ENCODE assay signal across 8 cellular contexts in the genomic region with DNA sequence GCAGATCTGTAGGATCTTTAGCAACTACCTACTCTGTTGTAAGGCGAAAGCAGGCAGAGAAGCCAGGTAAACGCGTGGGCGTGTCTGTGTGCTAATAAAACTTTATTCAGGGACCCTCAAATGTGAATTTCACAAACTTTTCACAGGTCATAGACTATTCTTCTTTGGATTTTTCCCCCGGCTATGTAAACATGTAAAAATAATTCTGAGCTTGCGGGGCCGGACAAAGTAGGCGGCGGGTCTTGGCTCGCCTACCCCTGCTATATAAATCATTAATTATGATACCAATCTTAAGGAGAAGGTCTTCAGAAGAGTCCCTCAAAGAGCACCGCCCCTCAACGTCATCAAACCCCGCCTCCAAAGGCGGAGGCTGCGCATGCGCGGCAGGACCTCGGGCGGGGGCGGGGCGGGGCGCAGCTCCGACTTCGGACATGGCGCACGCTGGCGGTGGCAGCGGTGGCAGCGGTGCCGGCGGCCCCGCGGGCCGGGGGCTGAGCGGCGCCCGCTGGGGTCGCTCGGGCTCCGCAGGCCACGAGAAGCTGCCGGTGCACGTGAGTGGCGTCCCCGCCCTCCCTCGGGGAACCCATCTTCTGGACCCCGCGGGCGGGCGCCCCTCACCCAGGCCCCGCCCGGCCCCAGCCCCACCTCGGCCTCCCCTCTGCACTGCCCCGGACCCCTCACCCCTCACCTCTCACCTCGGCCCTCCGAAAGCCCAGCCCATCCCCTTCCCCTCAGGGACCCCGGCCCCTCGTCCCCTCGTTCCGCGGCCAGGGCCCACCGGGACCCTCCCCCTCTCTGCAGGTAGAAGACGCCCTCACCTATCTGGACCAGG. TPM values are rescaled to one million over a fixed set of nuclear protein-coding genes. Genes with fewer than 3 reads are reported as not detected.
DNase-seq lines count a peak whose midpoint lies in the region; ATAC-seq and TF ChIP-seq lines count a peak whose summit lies in the region.

A gene with protein sequence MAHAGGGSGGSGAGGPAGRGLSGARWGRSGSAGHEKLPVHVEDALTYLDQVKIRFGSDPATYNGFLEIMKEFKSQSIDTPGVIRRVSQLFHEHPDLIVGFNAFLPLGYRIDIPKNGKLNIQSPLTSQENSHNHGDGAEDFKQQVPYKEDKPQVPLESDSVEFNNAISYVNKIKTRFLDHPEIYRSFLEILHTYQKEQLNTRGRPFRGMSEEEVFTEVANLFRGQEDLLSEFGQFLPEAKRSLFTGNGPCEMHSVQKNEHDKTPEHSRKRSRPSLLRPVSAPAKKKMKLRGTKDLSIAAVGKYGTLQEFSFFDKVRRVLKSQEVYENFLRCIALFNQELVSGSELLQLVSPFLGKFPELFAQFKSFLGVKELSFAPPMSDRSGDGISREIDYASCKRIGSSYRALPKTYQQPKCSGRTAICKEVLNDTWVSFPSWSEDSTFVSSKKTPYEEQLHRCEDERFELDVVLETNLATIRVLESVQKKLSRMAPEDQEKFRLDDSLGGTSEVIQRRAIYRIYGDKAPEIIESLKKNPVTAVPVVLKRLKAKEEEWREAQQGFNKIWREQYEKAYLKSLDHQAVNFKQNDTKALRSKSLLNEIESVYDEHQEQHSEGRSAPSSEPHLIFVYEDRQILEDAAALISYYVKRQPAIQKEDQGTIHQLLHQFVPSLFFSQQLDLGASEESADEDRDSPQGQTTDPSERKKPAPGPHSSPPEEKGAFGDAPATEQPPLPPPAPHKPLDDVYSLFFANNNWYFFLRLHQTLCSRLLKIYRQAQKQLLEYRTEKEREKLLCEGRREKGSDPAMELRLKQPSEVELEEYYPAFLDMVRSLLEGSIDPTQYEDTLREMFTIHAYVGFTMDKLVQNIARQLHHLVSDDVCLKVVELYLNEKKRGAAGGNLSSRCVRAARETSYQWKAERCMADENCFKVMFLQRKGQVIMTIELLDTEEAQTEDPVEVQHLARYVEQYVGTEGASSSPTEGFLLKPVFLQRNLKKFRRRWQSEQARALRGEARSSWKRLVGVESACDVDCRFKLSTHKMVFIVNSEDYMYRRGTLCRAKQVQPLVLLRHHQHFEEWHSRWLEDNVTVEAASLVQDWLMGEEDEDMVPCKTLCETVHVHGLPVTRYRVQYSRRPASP (plus strand): TSS at position 409 of the 832 bp plus-strand sequence. CDS start 23 bp downstream, at position 432.

- peak within 1 kb of the TSS; percentile 90 for H3K4me3 Mint-ChIP-seq in activated naive CD8-positive, alpha-beta T cell treated with anti-CD3 and anti-CD28 coated beads for 36 hours

- H3K36me3 ChIP-seq in BLaER1 treated with 17β-estradiol and CSF1 and Interleukin-3, amounts not matched to agents 10 nM and 100 nM = peaks cover 26 to 37% (median 33%) of the 10 kb centered on the region in 11 experiments

- H3K4me1 Mint-ChIP-seq in activated naive CD8-positive, alpha-beta T cell treated with anti-CD3 and anti-CD28 coated beads for 36 hours = peaks cover 38% of the 10 kb centered on the region

- peak within 1 kb of the TSS; percentile 88 to 99 (median 97) for H3K4me2 ChIP-seq in BLaER1 treated with 17β-estradiol and CSF1 and Interleukin-3, amounts not matched to agents 10 nM and 100 nM

- ATAC-seq in GM21423 (IDR thresholded peaks at IDR 0.05; ENCODE audit: unreplicated experiment) (peak; percentile 75), omental fat pad (ENCODE audit: low FRiP score) (peak; percentile 66)

- H3K27ac ChIP-seq in BLaER1 treated with 17β-estradiol and CSF1 and Interleukin-3, amounts not matched to agents 10 nM and 100 nM = peak within 1 kb of the TSS; percentile 45 to 82 (median 73); a peak in 21 of 22 replicates

- TF ChIP-seq POLR2A in NB4 (IDR thresholded peaks at IDR 0.05; ENCODE audit: extremely low read depth, insufficient read length) = peak; percentile 71

- TF ChIP-seq CTCF in NB4 (IDR thresholded peaks at IDR 0.05; ENCODE audit: low read depth, low read length) = no peak
- TF ChIP-seq CTCF in omental fat pad (IDR thresholded peaks at IDR 0.05) = no peak

- H3K27me3 Mint-ChIP-seq in activated naive CD8-positive, alpha-beta T cell treated with anti-CD3 and anti-CD28 coated beads for 36 hours = peaks cover 18% of the 10 kb centered on the region

- DNase-seq in NB4 (ENCODE audit: low read depth) (peak; percentile 89), SW 1271 (lab: John Stamatoyannopoulos, UW) (peak; percentile 61 to 77), glomerular visceral epithelial cell (ENCODE audit: extremely low spot score) (peak; percentile 93), omental fat pad (ENCODE audit: low spot score) (peak; percentile 58), superior temporal gyrus (ENCODE audit: extremely low spot score) (peak; percentile 94)
- peak; percentile 89 for DNase-seq in activated naive CD8-positive, alpha-beta T cell treated with anti-CD3 and anti-CD28 coated beads for 36 hours

- peak within 1 kb of the TSS; percentile 80 to 91 (median 87) for H3K9ac ChIP-seq in BLaER1 treated with 17β-estradiol and CSF1 and Interleukin-3, amounts not matched to agents 10 nM and 100 nM

- H3K4me3 ChIP-seq in BLaER1 treated with 17β-estradiol and CSF1 and Interleukin-3, amounts not matched to agents 10 nM and 100 nM = peak within 1 kb of the TSS; percentile 76 to 92 (median 88)
- H3K4me3 ChIP-seq in NB4 (ENCODE audit: low read depth, low read length) = peak within 1 kb of the TSS; percentile 74

- H3K36me3 Mint-ChIP-seq in activated naive CD8-positive, alpha-beta T cell treated with anti-CD3 and anti-CD28 coated beads for 36 hours = peaks cover 17% of the 10 kb centered on the region

- H3K27me3 ChIP-seq in BLaER1 treated with 17β-estradiol and CSF1 and Interleukin-3, amounts not matched to agents 10 nM and 100 nM = no peaks in the 10 kb centered on the region

- H3K9me3 ChIP-seq in BLaER1 treated with 17β-estradiol and CSF1 and Interleukin-3, amounts not matched to agents 10 nM and 100 nM (replicated peaks in 1 of 11) = peaks cover 0 to 5% (median 0%) of the 10 kb centered on the region in 11 experiments; a peak in 2 of 22 replicates

- peaks cover 47 to 62% (median 55%) of the 10 kb centered on the region in 10 experiments for H3K4me1 ChIP-seq in BLaER1 treated with 17β-estradiol and CSF1 and Interleukin-3, amounts not matched to agents 10 nM and 100 nM

- peaks cover 1% of the 10 kb centered on the region for H3K9me3 Mint-ChIP-seq in activated naive CD8-positive, alpha-beta T cell treated with anti-CD3 and anti-CD28 coated beads for 36 hours

- peak within 1 kb of the TSS; percentile 83 for H3K27ac Mint-ChIP-seq in activated naive CD8-positive, alpha-beta T cell treated with anti-CD3 and anti-CD28 coated beads for 36 hours

- peaks cover 0 to 27% (median under 1%) of the 10 kb centered on the region in 11 experiments; a peak in 7 of 22 replicates for H4K20me1 ChIP-seq in BLaER1 treated with 17β-estradiol and CSF1 and Interleukin-3, amounts not matched to agents 10 nM and 100 nM

RNA-seq across cellular contexts. Expression of the gene that starts here (rescaled TPM):
- 10 to 100 TPM; 27.4 to 28.6 TPM for total RNA-seq in activated naive CD8-positive, alpha-beta T cell treated with anti-CD3 and anti-CD28 coated beads for 36 hours
- 10 to 100 TPM; 33.7 to 87.8 (median 44.9) TPM for total RNA-seq in omental fat pad

Comparison
In these comparisons a context has a peak if more than half of its experiments do, and no peak if none do; other contexts are left out.
1. Peak in every context shown above with its lines: DNase-seq, ATAC-seq, H3K4me3 ChIP-seq and H3K27ac ChIP-seq.